Comparison of ENCODE assay signal across 18 cellular contexts in the genomic region with DNA sequence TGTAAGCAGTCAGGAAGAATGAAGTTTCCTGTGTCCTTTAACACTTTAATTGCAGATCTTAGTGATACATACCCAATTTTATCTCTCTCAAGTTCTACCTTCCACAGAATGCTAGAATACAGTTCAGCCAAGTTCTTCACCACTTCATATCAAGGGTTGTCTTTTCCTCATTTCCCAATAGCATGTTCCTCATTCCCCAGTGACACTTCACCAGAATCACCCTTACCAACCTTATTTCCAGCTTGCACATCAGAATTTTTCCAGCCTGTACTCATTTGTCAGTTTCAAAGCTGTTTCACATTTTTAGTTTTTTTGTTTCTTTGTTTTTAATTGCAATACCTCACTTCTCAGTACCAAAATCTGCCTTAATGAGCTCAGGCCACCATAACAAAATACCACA.
DNase-seq lines count a peak whose midpoint lies in the region; ATAC-seq and TF ChIP-seq lines count a peak whose summit lies in the region.
"Had no signal": no experiment of that assay in that cellular context is flagged by ENCODE, and none has a peak within 500 bp of the region (broad histone marks: within the 10 kb centered on the region; RNA-seq: fewer than 3 reads in every experiment).

No MANE protein-coding gene starts in this region.

- TF ChIP-seq CTCF in foreskin fibroblast (IDR thresholded peaks at IDR 0.05; ENCODE audit: low read depth, low read length) (no peak), GM10266 (IDR thresholded peaks at IDR 0.05; ENCODE audit: control insufficient read depth, insufficient read depth, low read depth, missing control alignments) (no peak)

- peaks cover 7% of the 10 kb centered on the region for H3K27me3 Mint-ChIP-seq in dendritic cell treated with granulocyte-macrophage colony-stimulating factor and Interleukin-4, amounts not matched to agents 40 ng/mL and 50 ng/mL, for 4 days

- H3K27ac Mint-ChIP-seq in dendritic cell treated with granulocyte-macrophage colony-stimulating factor and Interleukin-4, amounts not matched to agents 40 ng/mL and 50 ng/mL, for 4 days: peak overlapping the region; percentile 31
- H3K27ac Mint-ChIP-seq: CD4-positive, alpha-beta T cell had no signal

- intact Hi-C loops in dendritic cell treated with granulocyte-macrophage colony-stimulating factor and Interleukin-4, amounts not matched to agents 40 ng/mL and 50 ng/mL, for 4 days (cut with micrococcal nuclease): no loop called here

- DNase-seq in AML-193 (lab: John Stamatoyannopoulos, UW): peak; percentile 5 to 21
- DNase-seq in SKM-1 (lab: John Stamatoyannopoulos, UW; ENCODE audit: unreplicated experiment): peak; percentile 23
- DNase-seq in foreskin fibroblast: peak; percentile 21 to 30
- no peak for DNase-seq in GM10266 (ENCODE audit: extremely low spot score)
- DNase-seq in DMS153 (lab: John Stamatoyannopoulos, UW): no peak
- DNase-seq in stimulated activated naive CD4-positive, alpha-beta T cell treated with Interleukin-2 at 50 U/mL for 16 hours (lab: John Stamatoyannopoulos, UW): no peak
- DNase-seq: 8988T; BE2C; C1 segment of cervical spinal cord; CD4-positive, alpha-beta T cell; DMS79 treated with DMSO at 0.1 percent for 48 hours; EL; GOT3; H7; KG1 had no signal

- H3K4me1 Mint-ChIP-seq in dendritic cell treated with granulocyte-macrophage colony-stimulating factor and Interleukin-4, amounts not matched to agents 40 ng/mL and 50 ng/mL, for 4 days (ENCODE audit: low read depth): peaks cover 18% of the 10 kb centered on the region

- H3K4me3 Mint-ChIP-seq in dendritic cell treated with granulocyte-macrophage colony-stimulating factor and Interleukin-4, amounts not matched to agents 40 ng/mL and 50 ng/mL, for 4 days: no peak overlapping the region
- H3K4me3 Mint-ChIP-seq: CD4-positive, alpha-beta T cell had no signal

- H3K36me3 Mint-ChIP-seq in dendritic cell treated with granulocyte-macrophage colony-stimulating factor and Interleukin-4, amounts not matched to agents 40 ng/mL and 50 ng/mL, for 4 days (ENCODE audit: low read depth): peaks cover 5% of the 10 kb centered on the region

- no peak for ATAC-seq in HG03159 (IDR thresholded peaks at IDR 0.05; ENCODE audit: unreplicated experiment)
- ATAC-seq: HepG2 had no signal

- H3K9me3 Mint-ChIP-seq in dendritic cell treated with granulocyte-macrophage colony-stimulating factor and Interleukin-4, amounts not matched to agents 40 ng/mL and 50 ng/mL, for 4 days: peaks cover 29% of the 10 kb centered on the region

- H3K4me3 ChIP-seq in foreskin fibroblast (ENCODE audit: low read depth in 1 of 2, low read length in 2 of 2): no peak overlapping the region

Comparison
In these comparisons a context has a peak if more than half of its experiments do, and no peak if none do; other contexts are left out.
1. DNase-seq: peak in AML-193 (2 of 2), SKM-1 (single experiment) and foreskin fibroblast (2 of 2); none in GM10266 (single experiment), DMS153 (single experiment) and stimulated activated naive CD4-positive, alpha-beta T cell treated with Interleukin-2 at 50 U/mL for 16 hours (single experiment).